In the genomic region with DNA sequence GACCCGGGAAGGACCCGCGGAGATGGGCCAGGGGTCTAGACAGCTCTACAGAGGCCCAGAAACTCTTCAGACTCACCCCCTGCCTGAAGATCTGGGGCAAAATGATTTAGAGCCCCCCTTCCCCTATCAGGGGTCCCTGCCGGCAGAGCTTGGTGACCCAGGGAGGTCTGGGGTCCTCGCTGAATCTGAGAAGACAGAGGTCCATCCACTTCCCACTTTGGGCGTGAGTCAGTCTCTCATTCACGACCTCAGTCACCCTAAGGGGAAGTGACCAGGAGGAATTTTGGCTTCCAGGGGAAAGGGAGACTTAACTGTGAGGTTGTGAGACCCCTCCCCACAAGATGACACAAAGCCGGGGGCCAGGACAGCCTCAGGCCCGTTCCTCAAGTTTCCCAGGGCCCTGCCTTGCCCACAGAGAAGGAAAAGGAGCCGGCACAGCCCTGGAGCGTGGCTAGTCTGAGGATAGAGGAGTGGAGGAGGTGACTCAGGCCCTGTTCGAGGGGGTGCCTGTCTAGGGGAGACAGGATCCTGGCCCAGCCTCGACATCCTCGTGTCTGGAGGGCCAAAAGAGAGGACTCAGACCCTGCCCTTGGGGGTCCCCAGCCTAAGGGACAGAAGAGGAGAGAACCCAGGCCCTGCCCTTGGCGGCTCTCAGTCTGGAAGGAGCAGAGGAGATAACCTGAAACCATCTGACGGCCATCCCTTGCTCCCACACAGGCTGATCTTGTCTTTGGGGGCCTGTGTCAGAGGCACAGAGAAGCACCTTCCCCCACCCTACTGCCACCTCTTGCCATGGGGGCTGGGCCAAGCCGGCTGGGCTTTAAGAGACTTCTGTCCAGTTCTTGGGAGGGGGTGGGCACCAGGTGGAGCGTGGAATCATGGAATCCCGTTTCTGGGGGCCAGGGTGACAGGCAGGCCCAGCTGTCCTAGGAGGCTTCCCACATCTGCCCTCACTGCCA, we compare ENCODE assay signal across 9 cellular contexts. TPM values are rescaled to one million over a fixed set of nuclear protein-coding genes. Genes with fewer than 3 reads are reported as not detected.
DNase-seq lines count a peak whose midpoint lies in the region; ATAC-seq and TF ChIP-seq lines count a peak whose summit lies in the region.
"Had no signal": no experiment of that assay in that cellular context is flagged by ENCODE, and none has a peak within 500 bp of the region (broad histone marks: within the 10 kb centered on the region; RNA-seq: fewer than 3 reads in every experiment).

No MANE protein-coding gene starts in this region.

- no peaks in the 10 kb centered on the region for H3K27me3 ChIP-seq in suprapubic skin

- H3K4me3 ChIP-seq in cardiac fibroblast (replicated peaks in 1 of 2; ENCODE audit: low read depth in 2 of 2, low read length in 2 of 2), result peak overlapping the region; percentile 66 to 78
- peak overlapping the region; percentile 60 for H3K4me3 ChIP-seq in suprapubic skin

- TF ChIP-seq CTCF in cardiac fibroblast (IDR thresholded peaks at IDR 0.05; ENCODE audit: low read depth, low read length), result no peak
- TF ChIP-seq CTCF in suprapubic skin (IDR thresholded peaks at IDR 0.05), result no peak

- no peak for ATAC-seq in GM18517 (IDR thresholded peaks at IDR 0.05; ENCODE audit: unreplicated experiment)

- H3K36me3 ChIP-seq in suprapubic skin, result peaks cover 10% of the 10 kb centered on the region

- H3K4me1 ChIP-seq in suprapubic skin, result peaks cover 84% of the 10 kb centered on the region

- peak overlapping the region; percentile 91 for H3K27ac ChIP-seq in suprapubic skin

- H3K9me3 ChIP-seq in suprapubic skin, result no peaks in the 10 kb centered on the region

- TF ChIP-seq EP300 in suprapubic skin (IDR thresholded peaks at IDR 0.05), result no peak

- DNase-seq in M059J (ENCODE audit: low read depth) (peak; percentile 46), cardiac fibroblast (ENCODE audit: low read depth in 2 of 2) (peak in 1 of 2 donors; percentile 65), kidney tubule cell (ENCODE audit: low spot score) (peak; percentile 49), suprapubic skin (ENCODE audit: low spot score in 2 of 2) (peak; percentile 78 to 84), NOMO-1 treated with DMSO at 0.1 percent for 48 hours (lab: John Stamatoyannopoulos, UW; ENCODE audit: unreplicated experiment) (no peak), SW480 (ENCODE audit: low spot score) (no peak)
- no peak for DNase-seq in stimulated activated CD4-positive, alpha-beta T cell treated with anti-CD3 and anti-CD28 coated beads, Interleukin-4, amount 100 ng/mL, for 4 hours
- DNase-seq: NCI-H526 treated with DMSO at 0.1 percent for 48 hours had no signal

- WGBS in suprapubic skin, result 20% methylated on average over 16 of the region's 19 CpGs

- no peak for TF ChIP-seq POLR2A in suprapubic skin (IDR thresholded peaks at IDR 0.05)

RNA-seq across cellular contexts. Expression of gene PDLIM4, which starts 0.9 kb away (rescaled TPM):
- total RNA-seq in M059J (2014; rRNA removed; shearing (Covaris generic)), result 11.7 and 25.0 TPM in 2 replicates
- total RNA-seq in suprapubic skin, result 100 to 1,000 TPM; 110 to 128 (median 114) TPM

RNA-seq across cellular contexts. Expression of gene P4HA2, which starts 30.7 kb away (rescaled TPM):
- 99.6 and 133 TPM in 2 replicates for total RNA-seq in M059J (2014; rRNA removed; shearing (Covaris generic))
- 10 to 100 TPM; 23.9 to 42.0 (median 30.9) TPM for total RNA-seq in suprapubic skin

RNA-seq across cellular contexts. Expression of gene SLC22A4, which starts 35.8 kb away (rescaled TPM):
- total RNA-seq in M059J (2014; rRNA removed; shearing (Covaris generic)), result 6.3 and 7.5 TPM in 2 replicates
- total RNA-seq in suprapubic skin, result 1 to 10 TPM in 3 of 4 donors, under 1 TPM in 1; 0.32 to 1.9 (median 1.3) TPM

Comparison
In these comparisons a context has a peak if more than half of its experiments do, and no peak if none do; other contexts are left out.
1. DNase-seq: peak in M059J (single experiment), kidney tubule cell (single experiment) and suprapubic skin (2 of 2); none in NOMO-1 treated with DMSO at 0.1 percent for 48 hours (single experiment), SW480 (single experiment) and stimulated activated CD4-positive, alpha-beta T cell treated with anti-CD3 and anti-CD28 coated beads, Interleukin-4, amount 100 ng/mL, for 4 hours (0 of 2).